In genomic region chr7:98864726-98865420, GRCh38 we compare ENCODE assay signal across 25 cellular contexts. TPM values are rescaled to one million over a fixed set of nuclear protein-coding genes. Genes with fewer than 3 reads are reported as not detected.
DNase-seq lines count a peak whose midpoint lies in the region; ATAC-seq and TF ChIP-seq lines count a peak whose summit lies in the region.
"Had no signal": no experiment of that assay in that cellular context is flagged by ENCODE, and none has a peak within 500 bp of the region (broad histone marks: within the 10 kb centered on the region; RNA-seq: fewer than 3 reads in every experiment).

No MANE protein-coding gene starts in this region.

- peak; percentile 72 for DNase-seq in Caki2 (ENCODE audit: low read depth)
- peak; percentile 39 to 83 for DNase-seq in PC-9
- DNase-seq in fibroblast of gingiva (ENCODE audit: low read depth): peak; percentile 62
- DNase-seq in renal cortical epithelial cell (ENCODE audit: low read depth): peak; percentile 62
- no peak for DNase-seq in NCI-H128 (lab: John Stamatoyannopoulos, UW; ENCODE audit: unreplicated experiment)
- no peak for DNase-seq in T-helper 2 cell
- DNase-seq: activated B cell treated with CpG ODN at 0.5 μM for 24 hours; activated CD4-positive, alpha-beta memory T cell treated with anti-CD3 and anti-CD28 coated beads, Interleukin-2, amount 10 ng/mL, durations not matched to agents 7 days and 5 days; activated naive CD8-positive, alpha-beta T cell treated with anti-CD3 and anti-CD28 coated beads for 36 hours; brain microvascular endothelial cell; colonic mucosa; endodermal cell; NCI-H1048; NCI-H1930; NCI-H2227 treated with DMSO at 0.1 percent for 48 hours; SHP77; stomach; T1000 had no signal

- CTCF ChIA-PET in PC-9 (lab: Charles Lee): interaction anchor here (1.0 kb wide), 1 partner anchor 14 kb away, joined by 3 read pairs; the partner anchor contains the start of gene TRRAP

- POLR2A ChIA-PET in PC-9 (lab: Charles Lee; ENCODE audit: unreplicated experiment): no interaction called here

- H3K27ac ChIP-seq in PC-9: peak overlapping the region; percentile 78
- H3K27ac ChIP-seq: brain microvascular endothelial cell, colonic mucosa, esophagus muscularis mucosa, hepatocyte, HL-60, stomach had no signal

- intact Hi-C loops in PC-9 (cut with micrococcal nuclease; ENCODE audit: unreplicated experiment): loop anchor here (5.0 kb wide), 1 partner anchor 583 kb away; the partner anchor contains the start of gene BRI3

- peaks cover 13% of the 10 kb centered on the region; the same call in 1 of the 2 replicates for H3F3A ChIP-seq in PC-9 (ENCODE audit: insufficient read depth, low read depth)

- no peaks in the 10 kb centered on the region for H4K20me1 ChIP-seq in PC-9 (ENCODE audit: insufficient read depth)

- no TSS peak for BruUV-seq in PC-9 (replicated peaks; lab: Mats Ljungman, UMichigan)

- no peak overlapping the region for H2AFZ ChIP-seq in PC-9
- H2AFZ ChIP-seq: hepatocyte had no signal

- peaks cover 19% of the 10 kb centered on the region for H3K4me1 ChIP-seq in PC-9 (replicated peaks; ENCODE audit: insufficient read depth)
- H3K4me1 ChIP-seq: colonic mucosa had no signal

- no peaks in the 10 kb centered on the region for H3K79me2 ChIP-seq in PC-9 (ENCODE audit: low read depth)
- H3K79me2 ChIP-seq: hepatocyte had no signal

- TF ChIP-seq CTCF in PC-9 (conservative IDR thresholded peaks at IDR 0.05): no peak

- peak overlapping the region; percentile 51 for H3K4me2 ChIP-seq in PC-9
- H3K4me2 ChIP-seq: hepatocyte had no signal

- no peak for ATAC-seq in GM21528 (IDR thresholded peaks at IDR 0.05; ENCODE audit: low FRiP score, unreplicated experiment)
- ATAC-seq: mucosa of descending colon, sciatic nerve had no signal

- H3K9me2 ChIP-seq in PC-9 (ENCODE audit: insufficient read depth): no peaks in the 10 kb centered on the region

- H3K9me3 ChIP-seq in PC-9 (ENCODE audit: insufficient read depth, low read depth): no peaks in the 10 kb centered on the region
- H3K9me3 ChIP-seq: colonic mucosa, esophagus muscularis mucosa, mucosa of descending colon, stomach had no signal

- in situ Hi-C loops in Caki2 (cut with HindIII; ENCODE audit: low pct_unique_long_range_greater_than_20kb, low sequenced_read_pairs): no loop called here

- no peaks in the 10 kb centered on the region for H3K36me3 ChIP-seq in PC-9 (ENCODE audit: low read depth)
- H3K36me3 ChIP-seq: brain microvascular endothelial cell, colonic mucosa, esophagus muscularis mucosa, stomach had no signal

- H3K27me3 ChIP-seq in PC-9 (ENCODE audit: insufficient read depth, low read depth): no peaks in the 10 kb centered on the region

- H3K4me3 ChIP-seq in PC-9: no peak overlapping the region
- H3K4me3 ChIP-seq: colonic mucosa, esophagus muscularis mucosa, hepatocyte, mucosa of descending colon, stomach had no signal

RNA-seq across cellular contexts. Expression of gene TMEM130, which starts 4.9 kb away (rescaled TPM):
- total RNA-seq in Caki2 (2014; rRNA removed; shearing (Covaris generic); ENCODE audit: low replicate concordance): 27.3 TPM in 2 replicates
- total RNA-seq in PC-9 (2021): 2.1 and 3.8 TPM in 2 replicates
- 0.60 TPM in 1 of 2 replicates, not detected in the other for total RNA-seq in renal cortical epithelial cell
- total RNA-seq: activated CD4-positive, alpha-beta memory T cell treated with anti-CD3 and anti-CD28 coated beads, Interleukin-2, amount 10 ng/mL, durations not matched to agents 7 days and 5 days; activated naive CD8-positive, alpha-beta T cell treated with anti-CD3 and anti-CD28 coated beads for 36 hours; liver had no signal

RNA-seq across cellular contexts. Expression of gene TRRAP, which starts 13.5 kb away (rescaled TPM):
- total RNA-seq in Caki2 (2014; rRNA removed; shearing (Covaris generic); ENCODE audit: low replicate concordance): 5.9 and 6.5 TPM in 2 replicates
- total RNA-seq in PC-9 (2021) (46.8 and 55.8 TPM in 2 replicates), renal cortical epithelial cell (9.9 and 54.0 TPM in 2 replicates)

Comparison
In these comparisons a context has a peak if more than half of its experiments do, and no peak if none do; other contexts are left out.
1. DNase-seq: peak in Caki2 (single experiment), PC-9 (2 of 2), fibroblast of gingiva (single experiment) and renal cortical epithelial cell (single experiment); none in NCI-H128 (single experiment) and T-helper 2 cell (0 of 5).